In the genomic region with DNA sequence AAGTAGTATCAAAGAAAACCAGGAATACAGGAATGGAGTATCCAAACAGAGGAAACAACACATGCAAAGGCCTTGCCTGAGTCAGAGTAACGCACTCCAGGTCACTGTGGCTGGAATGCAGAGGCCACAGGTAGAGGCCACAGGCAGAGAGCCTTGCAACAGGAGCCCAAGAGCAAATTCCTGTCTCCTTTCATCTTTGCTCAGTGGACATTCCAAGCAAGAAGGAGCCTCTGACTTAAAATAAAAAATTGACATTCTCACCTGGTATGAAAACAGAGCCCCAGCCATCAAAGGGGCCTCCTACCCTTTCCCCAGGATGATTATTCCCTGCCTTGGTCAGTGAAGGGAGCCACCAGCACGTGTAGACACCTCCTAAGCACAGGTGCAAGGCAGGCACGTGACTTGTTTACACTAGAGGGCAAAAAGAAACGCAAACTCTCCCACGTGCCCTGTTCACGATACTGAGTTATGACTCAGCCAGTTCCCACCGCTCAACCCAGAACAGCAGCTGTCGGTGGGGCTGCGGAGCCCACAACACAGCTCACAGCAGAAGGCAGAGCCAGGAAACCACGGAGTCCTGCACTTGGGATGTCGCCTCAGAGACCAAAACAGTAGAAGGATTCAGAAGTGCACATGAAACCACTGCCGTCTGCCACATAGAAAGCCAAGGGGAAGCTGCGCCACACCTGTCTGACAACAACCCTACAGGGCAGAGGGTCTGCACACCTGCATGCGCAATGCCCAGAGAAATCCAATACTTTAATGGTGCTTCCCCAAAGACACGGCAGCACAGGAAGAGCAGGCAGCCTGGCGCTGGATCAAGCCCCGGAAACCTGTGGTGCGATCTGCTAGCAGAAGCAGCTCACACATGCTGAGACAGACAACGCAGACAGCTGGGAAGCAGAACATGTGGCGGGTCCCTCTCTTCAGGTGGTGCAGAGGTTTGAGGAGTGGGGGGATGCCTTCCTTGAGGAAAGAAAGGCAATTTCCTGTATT, we compare ENCODE assay signal across 1 cellular context.
TF ChIP-seq lines count a peak whose summit lies in the region.

No MANE protein-coding gene starts in this region.

TF ChIP-seq in GM12878, 131 proteins besides CTCF, POLR2A, EP300 and RAD21 (continued from another document):
- TF ChIP-seq, protein P1, sequence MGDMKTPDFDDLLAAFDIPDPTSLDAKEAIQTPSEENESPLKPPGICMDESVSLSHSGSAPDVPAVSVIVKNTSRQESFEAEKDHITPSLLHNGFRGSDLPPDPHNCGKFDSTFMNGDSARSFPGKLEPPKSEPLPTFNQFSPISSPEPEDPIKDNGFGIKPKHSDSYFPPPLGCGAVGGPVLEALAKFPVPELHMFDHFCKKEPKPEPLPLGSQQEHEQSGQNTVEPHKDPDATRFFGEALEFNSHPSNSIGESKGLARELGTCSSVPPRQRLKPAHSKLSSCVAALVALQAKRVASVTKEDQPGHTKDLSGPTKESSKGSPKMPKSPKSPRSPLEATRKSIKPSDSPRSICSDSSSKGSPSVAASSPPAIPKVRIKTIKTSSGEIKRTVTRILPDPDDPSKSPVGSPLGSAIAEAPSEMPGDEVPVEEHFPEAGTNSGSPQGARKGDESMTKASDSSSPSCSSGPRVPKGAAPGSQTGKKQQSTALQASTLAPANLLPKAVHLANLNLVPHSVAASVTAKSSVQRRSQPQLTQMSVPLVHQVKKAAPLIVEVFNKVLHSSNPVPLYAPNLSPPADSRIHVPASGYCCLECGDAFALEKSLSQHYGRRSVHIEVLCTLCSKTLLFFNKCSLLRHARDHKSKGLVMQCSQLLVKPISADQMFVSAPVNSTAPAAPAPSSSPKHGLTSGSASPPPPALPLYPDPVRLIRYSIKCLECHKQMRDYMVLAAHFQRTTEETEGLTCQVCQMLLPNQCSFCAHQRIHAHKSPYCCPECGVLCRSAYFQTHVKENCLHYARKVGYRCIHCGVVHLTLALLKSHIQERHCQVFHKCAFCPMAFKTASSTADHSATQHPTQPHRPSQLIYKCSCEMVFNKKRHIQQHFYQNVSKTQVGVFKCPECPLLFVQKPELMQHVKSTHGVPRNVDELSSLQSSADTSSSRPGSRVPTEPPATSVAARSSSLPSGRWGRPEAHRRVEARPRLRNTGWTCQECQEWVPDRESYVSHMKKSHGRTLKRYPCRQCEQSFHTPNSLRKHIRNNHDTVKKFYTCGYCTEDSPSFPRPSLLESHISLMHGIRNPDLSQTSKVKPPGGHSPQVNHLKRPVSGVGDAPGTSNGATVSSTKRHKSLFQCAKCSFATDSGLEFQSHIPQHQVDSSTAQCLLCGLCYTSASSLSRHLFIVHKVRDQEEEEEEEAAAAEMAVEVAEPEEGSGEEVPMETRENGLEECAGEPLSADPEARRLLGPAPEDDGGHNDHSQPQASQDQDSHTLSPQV (IDR thresholded peaks at IDR 0.05), result peak; percentile 14; the same call in 1 of the 2 replicates
- TF ChIP-seq ZNF274 (IDR thresholded peaks at IDR 0.05; ENCODE audit: insufficient read depth, insufficient read length), result no peak
- no peak for TF ChIP-seq CBFB (IDR thresholded peaks at IDR 0.05; ENCODE audit: low read depth)
- no peak for TF ChIP-seq ZZZ3 (IDR thresholded peaks at IDR 0.05; ENCODE audit: control insufficient read depth, insufficient read length, low read depth)
- peak; percentile 32 for TF ChIP-seq KLF5 (IDR thresholded peaks at IDR 0.05; ENCODE audit: partially characterized antibody)
